Comparison of ENCODE assay signal across 15 cellular contexts in genomic region chr20:18428490-18429173, GRCh38. TPM values are rescaled to one million over a fixed set of nuclear protein-coding genes. Genes with fewer than 3 reads are reported as not detected.
DNase-seq lines count a peak whose midpoint lies in the region; ATAC-seq, FAIRE-seq and TF ChIP-seq lines count a peak whose summit lies in the region.
"Had no signal": no experiment of that assay in that cellular context is flagged by ENCODE, and none has a peak within 500 bp of the region (broad histone marks: within the 10 kb centered on the region; RNA-seq: fewer than 3 reads in every experiment).

No MANE protein-coding gene starts in this region.

- BruUV-seq in HepG2 (replicated peaks; lab: Mats Ljungman, UMichigan) = no TSS peak

- TF ChIP-seq RAD21 in HepG2 (CRISPR knock-in tag; IDR thresholded peaks at IDR 0.05) = no peak

- H3K4me2 ChIP-seq in HepG2 (ENCODE audit: low read depth, low read length) = peak overlapping the region; percentile 13; the same call in 1 of the 2 replicates
- H3K4me2 ChIP-seq: neural progenitor cell had no signal

- WGBS in heart left ventricle, 4 donors = 44 to 54% (median 47%) methylated on average over 3 of the region's 3 CpGs
- WGBS in HepG2 (ENCODE audit: low lambda C conversion rate) = 53% methylated on average over 3 of the region's 3 CpGs
- 24 to 30% methylated on average over 3 of the region's 3 CpGs for WGBS in aorta, 2 donors

- DNase-seq in heart left ventricle (peak in 3 of 5 donors; percentile 27 to 29 (median 27)), Right ventricle myocardium inferior (ENCODE audit: missing footprints) (no peak), dermis microvascular lymphatic vessel endothelial cell (ENCODE audit: low read depth in 2 of 2) (peak; percentile 14 to 71), HepG2 (ENCODE audit: low spot score) (peak; percentile 64), aorta (peak in 1 of 2 donors; percentile 50), progenitor cell of endocrine pancreas (ENCODE audit: low spot score, unreplicated experiment) (no peak)
- no peak for DNase-seq in NK-92 treated with Interleukin-12 subunit alpha and Interleukin-12 subunit beta, amount 100 ng/mL, for 24 hours (lab: John Stamatoyannopoulos, UW)
- DNase-seq: caudate nucleus, erythroblast, NCI-H1694 treated with DMSO at 0.1 percent for 48 hours, OCI-M1 had no signal

- H3K9me3 ChIP-seq in heart left ventricle (no peaks in the 10 kb centered on the region), HepG2 (ENCODE audit: low read length) (no peaks in the 10 kb centered on the region), aorta (ENCODE audit: control insufficient read depth, low read length) (no peaks in the 10 kb centered on the region)

- no peaks in the 10 kb centered on the region for H3K9me3 Mint-ChIP-seq in progenitor cell of endocrine pancreas (ENCODE audit: low read depth)
- H3K9me3 Mint-ChIP-seq: activated T-helper 17 cell treated with anti-CD3 and anti-CD28 coated beads, Interleukin-2, amount 50 U/mL, for 72 hours; neural progenitor cell; T-helper 1 cell treated with Interleukin-12 subunit alpha and Interleukin-12 subunit beta and Interleukin-4 antibody, amounts not matched to agents 30 μg/mL and 1 μg/mL, for 36 hours had no signal

- in situ Hi-C loops in HepG2 (cut with HindIII; ENCODE audit: extremely low pct_ligation_motif_present, low pct_unique_long_range_greater_than_20kb) = no loop called here

- no peak overlapping the region for H3K9ac ChIP-seq in HepG2 (ENCODE audit: insufficient read depth, low read depth, low read length)
- H3K9ac ChIP-seq: neural progenitor cell had no signal

- H3K36me3 ChIP-seq in heart left ventricle (no peaks in the 10 kb centered on the region), HepG2 (replicated peaks in 1 of 2; ENCODE audit: control insufficient read depth in 1 of 2, insufficient read depth in 2 of 2, low read length in 2 of 2) (no peaks in the 10 kb centered on the region), aorta (ENCODE audit: control insufficient read depth in 1 of 2, insufficient read depth in 2 of 2, low read length in 1 of 2) (peaks cover 0 to 2% of the 10 kb centered on the region in 2 donors)
- H3K36me3 ChIP-seq: neural progenitor cell had no signal

- ATAC-seq in heart left ventricle (peak in 3 of 4 donors; percentile 33 to 41 (median 34)), Right ventricle myocardium inferior (no peak), HepG2 (peak; percentile 75), aorta (ENCODE audit: low FRiP score) (peak; percentile 48), HG02571 (IDR thresholded peaks at IDR 0.05; ENCODE audit: unreplicated experiment) (no peak)
- ATAC-seq: activated T-helper 17 cell treated with anti-CD3 and anti-CD28 coated beads, Interleukin-2, amount 50 U/mL, for 72 hours had no signal

- H3K4me3 ChIP-seq in heart left ventricle (no peak overlapping the region), HepG2 (replicated peaks in 1 of 3; ENCODE audit: insufficient read depth in 1 of 3, low read depth in 2 of 3, low read length in 3 of 3) (no peak overlapping the region), aorta (ENCODE audit: low read length in 2 of 2) (no peak overlapping the region)
- H3K4me3 ChIP-seq: neural progenitor cell had no signal

- H3K4me1 ChIP-seq in heart left ventricle (peaks cover 0 to 10% (median 0%) of the 10 kb centered on the region in 12 donors), HepG2 (ENCODE audit: insufficient read depth, low read length) (peaks cover 10% of the 10 kb centered on the region), aorta (ENCODE audit: control insufficient read depth in 1 of 2, insufficient read depth in 2 of 2, low read length in 2 of 2) (no peaks in the 10 kb centered on the region)
- H3K4me1 ChIP-seq: neural progenitor cell had no signal

- H3K27me3 Mint-ChIP-seq in progenitor cell of endocrine pancreas = no peaks in the 10 kb centered on the region
- H3K27me3 Mint-ChIP-seq: activated T-helper 17 cell treated with anti-CD3 and anti-CD28 coated beads, Interleukin-2, amount 50 U/mL, for 72 hours had no signal

- TF ChIP-seq POLR2A in heart left ventricle (IDR thresholded peaks at IDR 0.05) (no peak), HepG2 (IDR thresholded peaks at IDR 0.05; ENCODE audit: insufficient read depth in 1 of 2, low read depth in 2 of 2, low read length in 2 of 2) (no peak)

- no peaks in the 10 kb centered on the region for H3K79me2 ChIP-seq in HepG2 (ENCODE audit: insufficient read depth, low read length)

- POLR2A ChIA-PET in HepG2 (lab: Yijun Ruan, JAX) = interaction anchor here (1.2 kb wide), 1 partner anchor 79 kb away, joined by 3 read pairs; no protein-coding TSS in a partner anchor

- H3K27ac ChIP-seq in heart left ventricle (no peak overlapping the region), HepG2 (ENCODE audit: extremely low read length, insufficient read depth, low read length) (no peak overlapping the region), aorta (ENCODE audit: low read depth in 1 of 2, low read length in 2 of 2) (no peak overlapping the region)
- H3K27ac ChIP-seq: neural progenitor cell had no signal

- H3K27ac Mint-ChIP-seq in progenitor cell of endocrine pancreas = no peak overlapping the region
- H3K27ac Mint-ChIP-seq: activated T-helper 17 cell treated with anti-CD3 and anti-CD28 coated beads, Interleukin-2, amount 50 U/mL, for 72 hours; T-helper 1 cell treated with Interleukin-12 subunit alpha and Interleukin-12 subunit beta and Interleukin-4 antibody, amounts not matched to agents 30 μg/mL and 1 μg/mL, for 36 hours had no signal

- TF ChIP-seq CTCF in heart left ventricle (IDR thresholded peaks at IDR 0.05) (no peak), HepG2 (CRISPR knock-in tag; IDR thresholded peaks at IDR 0.05) (no peak), progenitor cell of endocrine pancreas (IDR thresholded peaks at IDR 0.05; ENCODE audit: unreplicated experiment) (no peak)

- H4K20me1 ChIP-seq in HepG2 (ENCODE audit: insufficient read depth, low read length) = no peaks in the 10 kb centered on the region

- no peak for TF ChIP-seq EP300 in HepG2 (IDR thresholded peaks at IDR 0.05; ENCODE audit: low read depth in 2 of 2, low read length in 2 of 2)
- no peak for TF ChIP-seq EP300 in HepG2 (CRISPR knock-in tag; IDR thresholded peaks at IDR 0.05; ENCODE audit: borderline replicate concordance)

- H3K27me3 ChIP-seq in heart left ventricle = no peaks in the 10 kb centered on the region
- H3K27me3 ChIP-seq in HepG2 (ENCODE audit: control insufficient read depth in 1 of 2, insufficient read depth in 2 of 2, low read length in 2 of 2) = no peaks in the 10 kb centered on the region
- H3K27me3 ChIP-seq in aorta (ENCODE audit: control insufficient read depth in 1 of 2, insufficient read depth in 2 of 2, low read length in 1 of 2) = no peaks in the 10 kb centered on the region
- H3K27me3 ChIP-seq: neural progenitor cell had no signal

- CTCF ChIA-PET in HepG2 (lab: Yijun Ruan, JAX; ENCODE audit: low intra/inter-chr PET ratio, low total read pairs) = no interaction called here

- peaks cover 3% of the 10 kb centered on the region for H3K36me3 Mint-ChIP-seq in progenitor cell of endocrine pancreas (ENCODE audit: insufficient read depth)

- no peak for FAIRE-seq in HepG2 (lab: Jason Lieb, UNC)

- H3K4me3 Mint-ChIP-seq in progenitor cell of endocrine pancreas (ENCODE audit: low read depth) = no peak overlapping the region
- H3K4me3 Mint-ChIP-seq: activated T-helper 17 cell treated with anti-CD3 and anti-CD28 coated beads, Interleukin-2, amount 50 U/mL, for 72 hours; neural progenitor cell; T-helper 1 cell treated with Interleukin-12 subunit alpha and Interleukin-12 subunit beta and Interleukin-4 antibody, amounts not matched to agents 30 μg/mL and 1 μg/mL, for 36 hours had no signal

- no peaks in the 10 kb centered on the region for H3K4me1 Mint-ChIP-seq in progenitor cell of endocrine pancreas (ENCODE audit: low read depth)
- H3K4me1 Mint-ChIP-seq: activated T-helper 17 cell treated with anti-CD3 and anti-CD28 coated beads, Interleukin-2, amount 50 U/mL, for 72 hours had no signal

- no peak overlapping the region for H2AFZ ChIP-seq in HepG2 (ENCODE audit: low read length)
- H2AFZ ChIP-seq: neural progenitor cell had no signal

- intact Hi-C loops in heart left ventricle (cut with DNase I) = no loop called here
- intact Hi-C loops in Right ventricle myocardium inferior (cut with DNase I) = no loop called here
- intact Hi-C loops in HepG2 (cut with micrococcal nuclease; ENCODE audit: unreplicated experiment) = loop anchor here (2.0 kb wide), 1 partner anchor 68 kb away; the partner anchor contains the start of gene RBBP9
- intact Hi-C loops in aorta (cut with DNase I) = no loop called here

RNA-seq across cellular contexts. Expression of gene DZANK1, which starts 38.2 kb away (rescaled TPM):
- total RNA-seq in heart left ventricle = 1 to 10 TPM in 4 of 9 donors, under 1 TPM in 4, not detected in 1; 0.46 to 2.0 (median 0.85) TPM
- polyA plus RNA-seq in heart left ventricle = under 1 TPM; 0.72 to 0.97 TPM
- total RNA-seq in Right ventricle myocardium inferior = 1.1 TPM
- total RNA-seq in dermis microvascular lymphatic vessel endothelial cell = 0.26 and 0.38 TPM in 2 replicates
- 1.4 and 1.6 TPM in 2 replicates for total RNA-seq in HepG2 (2016; rRNA removed; fragmentation: Illumina TruSeq; extraction: Trizol)
- total RNA-seq in HepG2 (2016; cell fraction: cytosol; rRNA removed; fragmentation: Illumina TruSeq; extraction: Trizol; ENCODE audit: low read depth) = 0.81 and 0.88 TPM in 2 replicates
- 0.91 and 1.3 TPM in 2 replicates for total RNA-seq in HepG2 (2016; cell fraction: insoluble cytoplasmic fraction; rRNA removed; fragmentation: Illumina TruSeq; extraction: Trizol)
- total RNA-seq in HepG2 (2016; cell fraction: membrane; rRNA removed; fragmentation: Illumina TruSeq; extraction: Trizol) = 1.0 and 1.4 TPM in 2 replicates
- 2.1 and 2.3 TPM in 2 replicates for total RNA-seq in HepG2 (2016; cell fraction: nucleus; rRNA removed; fragmentation: Illumina TruSeq; extraction: Trizol)
- polyA plus RNA-seq in HepG2 (2011; rRNA removed) = 2.6 and 3.2 TPM in 2 replicates
- polyA plus RNA-seq in HepG2 (2011; cell fraction: cytosol; rRNA removed) = 0.97 and 1.4 TPM in 2 replicates
- 3.2 and 3.4 TPM in 2 replicates for polyA plus RNA-seq in HepG2 (2011; cell fraction: nucleus; rRNA removed)
- 1.1 and 1.3 TPM in 2 replicates for polyA plus RNA-seq in HepG2 (2012)
- polyA plus RNA-seq in HepG2 (2016; cell fraction: cytosol; fragmentation: Illumina TruSeq; extraction: Trizol; ENCODE audit: low read depth) = 0.29 and 0.33 TPM in 2 replicates
- polyA plus RNA-seq in HepG2 (2016; cell fraction: insoluble cytoplasmic fraction; fragmentation: Illumina TruSeq; extraction: Trizol; ENCODE audit: low read depth) = 1.4 TPM in 2 replicates
- 0.38 and 0.62 TPM in 2 replicates for polyA plus RNA-seq in HepG2 (2016; cell fraction: membrane; fragmentation: Illumina TruSeq; extraction: Trizol; ENCODE audit: low read depth)
- 4.4 and 4.5 TPM in 2 replicates for polyA plus RNA-seq in HepG2 (2016; cell fraction: nucleus; fragmentation: Illumina TruSeq; extraction: Trizol; ENCODE audit: insufficient read depth, low read depth)
- 1.3 and 1.4 TPM in 2 replicates for polyA minus RNA-seq in HepG2 (2011; rRNA and poly(A)+ RNA removed; ENCODE audit: low replicate concordance)
- polyA minus RNA-seq in HepG2 (2011; cell fraction: cytosol; rRNA and poly(A)+ RNA removed) = 0.53 and 0.79 TPM in 2 replicates
- polyA minus RNA-seq in HepG2 (2011; cell fraction: nucleus; rRNA and poly(A)+ RNA removed) = 2.4 and 2.5 TPM in 2 replicates
- 1 to 10 TPM; 2.3 to 2.5 TPM for total RNA-seq in aorta
- 1 to 10 TPM in 1 of 2 donors, under 1 TPM in 1; 0.75 to 3.6 TPM for polyA plus RNA-seq in aorta
- total RNA-seq in progenitor cell of endocrine pancreas = 12.5 and 14.0 TPM in 2 replicates

RNA-seq across cellular contexts. Expression of gene POLR3F, which starts 38.6 kb away (rescaled TPM):
- total RNA-seq in heart left ventricle (10 to 100 TPM in 1 of 9 donors, 1 to 10 TPM in 8; 5.9 to 12.0 (median 8.0) TPM), Right ventricle myocardium inferior (7.7 TPM), dermis microvascular lymphatic vessel endothelial cell (12.5 and 15.7 TPM in 2 replicates), HepG2 (2016; rRNA removed; fragmentation: Illumina TruSeq; extraction: Trizol) (25.5 and 31.2 TPM in 2 replicates), aorta (1 to 10 TPM; 7.3 to 8.2 TPM), progenitor cell of endocrine pancreas (13.7 and 14.3 TPM in 2 replicates)
- polyA plus RNA-seq in heart left ventricle (10 to 100 TPM in 1 of 2 donors, 1 to 10 TPM in 1; 5.2 to 11.2 TPM), HepG2 (2011; rRNA removed) (11.7 and 12.8 TPM in 2 replicates), aorta (10 to 100 TPM in 1 of 2 donors, 1 to 10 TPM in 1; 5.6 to 20.4 TPM)
- total RNA-seq in HepG2 (2016; cell fraction: cytosol; rRNA removed; fragmentation: Illumina TruSeq; extraction: Trizol; ENCODE audit: low read depth) = 6.2 and 6.3 TPM in 2 replicates
- total RNA-seq in HepG2 (2016; cell fraction: insoluble cytoplasmic fraction; rRNA removed; fragmentation: Illumina TruSeq; extraction: Trizol) = 24.6 and 30.9 TPM in 2 replicates
- total RNA-seq in HepG2 (2016; cell fraction: membrane; rRNA removed; fragmentation: Illumina TruSeq; extraction: Trizol) = 13.7 and 18.3 TPM in 2 replicates
- total RNA-seq in HepG2 (2016; cell fraction: nucleus; rRNA removed; fragmentation: Illumina TruSeq; extraction: Trizol) = 16.4 and 21.9 TPM in 2 replicates
- polyA plus RNA-seq in HepG2 (2011; cell fraction: cytosol; rRNA removed) = 5.5 and 6.9 TPM in 2 replicates
- polyA plus RNA-seq in HepG2 (2011; cell fraction: nucleus; rRNA removed) = 4.7 and 5.7 TPM in 2 replicates
- 9.8 and 11.6 TPM in 2 replicates for polyA plus RNA-seq in HepG2 (2012)
- polyA plus RNA-seq in HepG2 (2016; cell fraction: cytosol; fragmentation: Illumina TruSeq; extraction: Trizol; ENCODE audit: low read depth) = 2.6 and 3.7 TPM in 2 replicates
- 29.7 and 32.2 TPM in 2 replicates for polyA plus RNA-seq in HepG2 (2016; cell fraction: insoluble cytoplasmic fraction; fragmentation: Illumina TruSeq; extraction: Trizol; ENCODE audit: low read depth)
- 8.1 TPM in 2 replicates for polyA plus RNA-seq in HepG2 (2016; cell fraction: membrane; fragmentation: Illumina TruSeq; extraction: Trizol; ENCODE audit: low read depth)
- 26.5 and 28.9 TPM in 2 replicates for polyA plus RNA-seq in HepG2 (2016; cell fraction: nucleus; fragmentation: Illumina TruSeq; extraction: Trizol; ENCODE audit: insufficient read depth, low read depth)
- polyA minus RNA-seq in HepG2 (2011; rRNA and poly(A)+ RNA removed; ENCODE audit: low replicate concordance) = 4.4 and 5.3 TPM in 2 replicates
- 11.0 and 14.2 TPM in 2 replicates for polyA minus RNA-seq in HepG2 (2011; cell fraction: cytosol; rRNA and poly(A)+ RNA removed)
- polyA minus RNA-seq in HepG2 (2011; cell fraction: nucleus; rRNA and poly(A)+ RNA removed) = 24.6 and 26.0 TPM in 2 replicates

Comparison
In these comparisons a context has a peak if more than half of its experiments do, and no peak if none do; other contexts are left out.
1. ATAC-seq: peak in heart left ventricle (3 of 4), HepG2 (single experiment) and aorta (single experiment); none in Right ventricle myocardium inferior (single experiment) and HG02571 (single experiment).
2. DNase-seq: peak in heart left ventricle (3 of 5), dermis microvascular lymphatic vessel endothelial cell (2 of 2) and HepG2 (single experiment); none in Right ventricle myocardium inferior (single experiment), NK-92 treated with Interleukin-12 subunit alpha and Interleukin-12 subunit beta, amount 100 ng/mL, for 24 hours (single experiment) and progenitor cell of endocrine pancreas (single experiment).